1 cellular context compared by ENCODE assay signal in the genomic region with DNA sequence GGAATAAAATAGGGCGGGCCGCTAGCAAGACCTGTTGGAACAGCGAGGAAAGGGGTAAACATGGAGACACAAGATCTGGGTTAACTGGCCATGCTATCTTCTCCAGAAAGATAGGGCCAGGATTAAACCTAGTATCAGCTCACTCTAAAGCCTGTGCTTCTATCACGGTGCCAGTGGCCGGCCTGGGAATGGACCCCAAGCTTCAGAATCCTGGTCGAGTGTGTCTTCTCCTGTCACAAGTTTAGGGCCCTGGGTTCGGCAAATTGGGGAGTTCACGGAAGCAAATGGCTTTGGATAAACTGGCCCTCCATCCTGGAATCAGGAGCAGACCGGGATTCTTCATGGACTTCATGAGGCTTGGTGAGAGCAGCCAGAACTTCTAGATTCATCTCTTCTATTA.
TF ChIP-seq lines count a peak whose summit lies in the region.

No MANE protein-coding gene starts in this region.

TF ChIP-seq in H1, 55 proteins besides CTCF, POLR2A, EP300 and RAD21:
- TF ChIP-seq CHD2 (IDR thresholded peaks at IDR 0.05; ENCODE audit: low read length) = no peak
- TF ChIP-seq SRF (IDR thresholded peaks at IDR 0.05; ENCODE audit: low read depth, low read length) = no peak
- TF ChIP-seq KDM4A (IDR thresholded peaks at IDR 0.05; ENCODE audit: low read depth, low read length, severe bottlenecking) = no peak
- no peak for TF ChIP-seq PHF8 (conservative IDR thresholded peaks at IDR 0.05; ENCODE audit: low read depth, low read length)
